Comparison of ENCODE assay signal across 9 cellular contexts in the genomic region with DNA sequence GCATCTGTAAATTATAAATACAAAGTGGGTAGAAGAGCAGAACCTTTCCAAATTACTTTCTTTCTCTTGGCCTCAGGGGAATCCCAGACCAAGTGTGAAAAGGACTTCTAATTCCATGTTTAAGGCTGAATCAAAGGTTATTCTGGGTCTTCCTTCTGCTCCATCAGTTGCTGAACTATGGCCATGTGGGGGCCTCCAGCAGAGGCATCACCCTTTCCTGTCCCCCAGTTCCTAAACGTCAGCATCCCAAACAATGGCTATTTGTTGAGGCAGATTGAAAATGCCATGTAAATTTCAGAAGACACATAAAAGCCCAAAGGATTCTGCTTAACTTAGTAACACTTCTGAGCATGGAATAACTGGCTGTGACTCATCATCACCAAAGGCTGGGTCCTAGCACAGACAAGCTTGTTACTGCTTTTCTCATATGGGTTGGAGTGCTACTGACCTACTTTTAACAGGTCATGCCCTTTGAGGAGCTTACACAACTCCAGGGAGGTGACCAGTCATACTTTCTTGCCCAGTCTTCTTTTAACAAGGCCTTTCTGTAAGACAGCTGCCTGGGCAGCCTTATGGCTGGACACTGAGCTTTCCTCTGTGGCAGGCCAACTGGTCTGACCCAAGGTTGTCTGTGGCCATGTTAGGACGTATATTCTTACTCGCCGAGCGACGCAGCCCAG.
A peak's percentile ranks its signal among the peaks of the same experiment; 100 is the strongest.
DNase-seq lines count a peak whose midpoint lies in the region; ATAC-seq and TF ChIP-seq lines count a peak whose summit lies in the region.
"Had no signal": no experiment of that assay in that cellular context is flagged by ENCODE, and none has a peak within 500 bp of the region (broad histone marks: within the 10 kb centered on the region; RNA-seq: fewer than 3 reads in every experiment).

No MANE protein-coding gene starts in this region.

- H3K27ac ChIP-seq in SJSA1, result no peak overlapping the region

- no peaks in the 10 kb centered on the region for H3K27me3 ChIP-seq in SJSA1 (replicated peaks)

- H3K36me3 ChIP-seq in SJSA1, result peaks cover 36% of the 10 kb centered on the region

- no peak for ATAC-seq in HG03280 (IDR thresholded peaks at IDR 0.05; ENCODE audit: unreplicated experiment)

- H3K4me1 Mint-ChIP-seq in osteocyte (ENCODE audit: unreplicated experiment), result peaks cover 39% of the 10 kb centered on the region
- H3K4me1 Mint-ChIP-seq: activated naive CD4-positive, alpha-beta T cell treated with anti-CD3 and anti-CD28 coated beads, Interleukin-2, amount 50 U/mL, for 24 hours had no signal

- H3K4me1 ChIP-seq in SJSA1 (replicated peaks), result peaks cover 20% of the 10 kb centered on the region

- peaks cover 21% of the 10 kb centered on the region for H3K36me3 Mint-ChIP-seq in osteocyte (ENCODE audit: unreplicated experiment)

- no peaks in the 10 kb centered on the region for H3K9me3 ChIP-seq in SJSA1 (replicated peaks)

- H3K9me3 Mint-ChIP-seq in osteocyte (ENCODE audit: unreplicated experiment), result no peaks in the 10 kb centered on the region
- H3K9me3 Mint-ChIP-seq: activated naive CD4-positive, alpha-beta T cell treated with anti-CD3 and anti-CD28 coated beads, Interleukin-2, amount 50 U/mL, for 24 hours had no signal

- H3K27ac Mint-ChIP-seq in osteocyte (ENCODE audit: unreplicated experiment), result peak overlapping the region; percentile 66
- H3K27ac Mint-ChIP-seq: activated naive CD4-positive, alpha-beta T cell treated with anti-CD3 and anti-CD28 coated beads, Interleukin-2, amount 50 U/mL, for 24 hours had no signal

- H3K4me3 ChIP-seq in SJSA1, result no peak overlapping the region

- H3K4me3 Mint-ChIP-seq in osteocyte (ENCODE audit: unreplicated experiment), result no peak overlapping the region
- H3K4me3 Mint-ChIP-seq: activated naive CD4-positive, alpha-beta T cell treated with anti-CD3 and anti-CD28 coated beads, Interleukin-2, amount 50 U/mL, for 24 hours had no signal

- TF ChIP-seq CTCF in osteocyte (IDR thresholded peaks at IDR 0.05), result no peak

- DNase-seq in AML-193 (lab: John Stamatoyannopoulos, UW) (peak; percentile 5 to 10), SJSA1 (ENCODE audit: low read depth in 1 of 2, low spot score in 2 of 2) (peak; percentile 48 to 52), fibroblast of gingiva (ENCODE audit: low read depth) (peak; percentile 90), osteocyte (ENCODE audit: extremely low spot score, unreplicated experiment) (no peak), NCI-H748 (lab: John Stamatoyannopoulos, UW; ENCODE audit: unreplicated experiment) (no peak), NCI-H1436 (lab: John Stamatoyannopoulos, UW) (no peak)
- DNase-seq in stimulated activated naive CD4-positive, alpha-beta T cell treated with Interleukin-2 at 50 U/mL for 16 hours (lab: John Stamatoyannopoulos, UW), result no peak

- no peaks in the 10 kb centered on the region for H3K27me3 Mint-ChIP-seq in osteocyte (ENCODE audit: unreplicated experiment)
- H3K27me3 Mint-ChIP-seq: activated naive CD4-positive, alpha-beta T cell treated with anti-CD3 and anti-CD28 coated beads, Interleukin-2, amount 50 U/mL, for 24 hours had no signal

Comparison
In these comparisons a context has a peak if more than half of its experiments do, and no peak if none do; other contexts are left out.
1. DNase-seq: peak in AML-193 (2 of 2), SJSA1 (2 of 2) and fibroblast of gingiva (single experiment); none in osteocyte (single experiment), stimulated activated naive CD4-positive, alpha-beta T cell treated with Interleukin-2 at 50 U/mL for 16 hours (single experiment), NCI-H748 (single experiment) and NCI-H1436 (single experiment).